Comparison of ENCODE assay signal across 37 cellular contexts in the genomic region with DNA sequence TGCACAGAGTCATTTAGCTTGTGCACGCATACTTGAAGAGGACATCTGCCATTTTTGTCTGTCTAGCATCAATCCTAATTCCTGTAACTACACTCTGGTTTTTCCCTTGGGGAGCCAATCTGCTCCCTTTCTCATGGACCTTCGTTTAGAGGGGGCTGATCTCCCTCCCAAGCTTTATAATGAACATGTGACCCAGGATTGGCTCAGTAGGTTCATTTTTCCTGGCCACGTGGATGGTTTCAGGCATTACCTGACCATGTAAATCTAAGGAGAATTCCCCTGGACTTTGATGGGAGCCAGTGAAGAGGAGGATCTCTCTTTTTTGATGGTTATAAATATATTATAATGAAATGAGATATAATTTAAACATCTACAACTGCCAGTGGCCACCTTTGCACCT. TPM values are rescaled to one million over a fixed set of nuclear protein-coding genes. Genes with fewer than 3 reads are reported as not detected.
"Had no signal": no experiment of that assay in that cellular context is flagged by ENCODE, and none has a peak within 500 bp of the region (broad histone marks: within the 10 kb centered on the region; RNA-seq: fewer than 3 reads in every experiment).

No MANE protein-coding gene starts in this region.

- DNase-seq: activated effector memory CD4-positive, alpha-beta T cell treated with anti-CD3 and anti-CD28 coated beads, Interleukin-2, amount 50 U/mL, for 16 hours; activated effector memory CD4-positive, alpha-beta T cell treated with Interleukin-2 at 50 U/mL for 16 hours; activated gamma-delta T cell; activated gamma-delta T cell treated with Interleukin-2 at 50 U/mL for 16 hours; activated naive CD4-positive, alpha-beta T cell; activated naive CD4-positive, alpha-beta T cell treated with anti-CD3 and anti-CD28 coated beads for 36 hours; activated naive CD4-positive, alpha-beta T cell treated with anti-CD3 and anti-CD28 coated beads, Interleukin-2, amount 10 ng/mL, durations not matched to agents 7 days and 5 days; activated naive CD4-positive, alpha-beta T cell treated with anti-CD3 and anti-CD28 coated beads, Interleukin-2, amount 50 U/mL, for 16 hours; activated naive CD4-positive, alpha-beta T cell treated with Interleukin-2 at 50 U/mL for 16 hours; activated naive CD8-positive, alpha-beta T cell treated with anti-CD3 and anti-CD28 coated beads for 36 hours; activated naive CD8-positive, alpha-beta T cell treated with anti-CD3 and anti-CD28 coated beads, Interleukin-2, amount 10 ng/mL, durations not matched to agents 7 days and 5 days; activated naive CD8-positive, alpha-beta T cell treated with anti-CD3 and anti-CD28 coated beads, Interleukin-2, amount 50 U/mL, for 24 hours; activated T-cell treated with anti-CD3 and anti-CD28 coated beads, Interleukin-2, amount 50 U/mL, for 1 hour; activated T-cell treated with anti-CD3 and anti-CD28 coated beads, Interleukin-2, amount 50 U/mL, for 24 hours; activated T-cell treated with anti-CD3 and anti-CD28 coated beads, Interleukin-2, amount 50 U/mL, for 4 hours; activated T-cell treated with anti-CD3 and anti-CD28 coated beads, Interleukin-2, amount 50 U/mL, for 48 hours; activated T-cell treated with anti-CD3 and anti-CD28 coated beads, Interleukin-2, amount 50 U/mL, for 72 hours; adrenal gland; amniotic stem cell; amygdala; anterior cingulate cortex; aorta; body of pancreas; brain microvascular endothelial cell; caudate nucleus; central memory CD4-positive, alpha-beta T cell; cerebellar nuclear complex had no signal

- H3K27ac ChIP-seq: adrenal gland, ascending aorta, body of pancreas, brain microvascular endothelial cell, breast epithelium, cardiac muscle cell had no signal

- H3K27me3 ChIP-seq: adrenal gland, ascending aorta, body of pancreas, brain microvascular endothelial cell, cardiac muscle cell had no signal

- FAIRE-seq: astrocyte, bronchial epithelial cell had no signal

- ATAC-seq: activated naive CD4-positive, alpha-beta T cell treated with anti-CD3 and anti-CD28 coated beads, Interleukin-2, amount 50 U/mL, for 72 hours; activated naive CD8-positive, alpha-beta T cell treated with anti-CD3 and anti-CD28 coated beads, Interleukin-2, amount 50 U/mL, for 24 hours; activated T-cell treated with anti-CD3 and anti-CD28 coated beads, Interleukin-2, amount 50 U/mL, for 4 hours; activated T-cell treated with anti-CD3 and anti-CD28 coated beads, Interleukin-2, amount 50 U/mL, for 72 hours; activated T-helper 17 cell treated with anti-CD3 and anti-CD28 coated beads, Interleukin-2, amount 50 U/mL, for 72 hours; body of pancreas had no signal

- H3K9me3 ChIP-seq: adrenal gland, ascending aorta, body of pancreas, breast epithelium had no signal

- H3K4me1 ChIP-seq: adrenal gland, ascending aorta, body of pancreas, breast epithelium had no signal

- H3K4me3 ChIP-seq: adrenal gland, ascending aorta, body of pancreas, breast epithelium, cardiac muscle cell had no signal

- H3K36me3 ChIP-seq: adrenal gland, ascending aorta, brain microvascular endothelial cell, breast epithelium, cardiac muscle cell had no signal

RNA-seq across cellular contexts. Expression of a gene that starts 56.8 kb away (rescaled TPM):
- total RNA-seq: activated naive CD4-positive, alpha-beta T cell treated with anti-CD3 and anti-CD28 coated beads for 36 hours; activated naive CD4-positive, alpha-beta T cell treated with anti-CD3 and anti-CD28 coated beads, Interleukin-2, amount 50 U/mL, for 72 hours; activated naive CD8-positive, alpha-beta T cell treated with anti-CD3 and anti-CD28 coated beads for 36 hours; activated T-cell treated with anti-CD3 and anti-CD28 coated beads, Interleukin-2, amount 50 U/mL, for 4 hours; activated T-cell treated with anti-CD3 and anti-CD28 coated beads, Interleukin-2, amount 50 U/mL, for 72 hours; activated T-helper 1 cell treated with anti-CD3 and anti-CD28 coated beads, Interleukin-12 subunit alpha, Interleukin-12 subunit beta, Interleukin-2, Interleukin-4 antibody, amounts not matched to agents 30 ng/mL and 10 ng/mL and 1 ng/mL, durations not matched to agents 14 hours and 24 hours and 36 hours; activated T-helper 17 cell treated with anti-CD3 and anti-CD28 coated beads, Interleukin-2, amount 50 U/mL, for 72 hours; activated T-helper 2 cell treated with anti-CD3 and anti-CD28 coated beads, Interferon-gamma antibody, Interleukin-2, Interleukin-4, amounts not matched to agents 10 μg/mL and 5 μg/mL and 100 μg/mL, durations not matched to agents 14 hours and 24 hours and 36 hours; cardiac muscle cell; chondrocyte had no signal
- polyA plus RNA-seq: cardiac muscle cell had no signal
